ENCODE assay signal across 33 cellular contexts in the genomic region with DNA sequence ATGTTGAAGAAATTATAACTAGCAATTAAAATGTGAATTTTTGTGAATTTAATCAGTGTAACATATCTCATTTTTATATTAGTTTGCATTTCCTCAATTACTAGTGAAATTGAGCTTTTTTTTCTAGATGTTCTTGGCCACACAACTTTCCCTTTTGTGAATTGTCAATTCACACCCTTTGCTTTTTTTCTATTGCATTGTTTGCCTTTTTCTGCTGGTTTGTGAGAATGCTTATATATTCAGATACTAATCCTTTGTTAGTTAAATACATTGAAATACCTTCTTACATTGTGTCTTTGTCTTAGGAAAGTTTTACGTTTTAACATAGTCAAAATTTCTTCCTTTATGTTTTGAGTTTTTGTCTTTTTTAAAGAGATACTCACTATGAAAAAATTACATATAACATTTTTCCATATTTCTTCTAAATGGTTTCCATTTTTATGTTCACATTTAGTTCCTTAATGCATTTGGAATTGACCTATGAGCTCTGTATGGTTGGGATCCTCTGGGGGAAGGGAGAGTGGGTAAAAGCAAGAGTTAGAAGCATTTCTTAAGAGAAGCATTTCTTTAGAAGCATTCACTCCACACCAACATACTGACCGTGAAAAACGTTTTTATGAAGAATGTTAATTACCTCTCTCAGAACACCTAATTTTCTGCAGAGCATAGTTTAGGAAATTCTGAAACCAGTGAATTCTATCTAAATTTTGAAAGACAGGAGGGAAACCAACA.
"Had no signal": no experiment of that assay in that cellular context is flagged by ENCODE, and none has a peak within 500 bp of the region (broad histone marks: within the 10 kb centered on the region; RNA-seq: fewer than 3 reads in every experiment).

No MANE protein-coding gene starts in this region.

- H3K4me1 ChIP-seq: Peyer's patch had no signal

- H3K4me1 Mint-ChIP-seq: activated CD8-positive, alpha-beta memory T cell treated with anti-CD3 and anti-CD28 coated beads, Interleukin-2, amount 10 ng/mL, durations not matched to agents 7 days and 5 days; activated naive CD8-positive, alpha-beta T cell treated with anti-CD3 and anti-CD28 coated beads for 36 hours had no signal

- ATAC-seq: activated CD4-positive, alpha-beta T cell treated with anti-CD3 and anti-CD28 coated beads for 36 hours; activated CD4-positive, CD25-positive, alpha-beta regulatory T cell treated with anti-CD3 and anti-CD28 coated beads, Interleukin-2, amount 50 U/mL, for 24 hours; activated CD8-positive, alpha-beta memory T cell treated with anti-CD3 and anti-CD28 coated beads, Interleukin-2, amount 10 ng/mL, durations not matched to agents 7 days and 5 days; T-cell; T-helper 17 cell had no signal

- H3K4me3 Mint-ChIP-seq: activated CD4-positive, alpha-beta memory T cell treated with anti-CD3 and anti-CD28 coated beads for 36 hours; activated CD4-positive, alpha-beta T cell treated with anti-CD3 and anti-CD28 coated beads for 36 hours; activated CD8-positive, alpha-beta memory T cell treated with anti-CD3 and anti-CD28 coated beads, Interleukin-2, amount 10 ng/mL, durations not matched to agents 7 days and 5 days; activated naive CD8-positive, alpha-beta T cell treated with anti-CD3 and anti-CD28 coated beads for 36 hours; T-cell; T-helper 17 cell had no signal

- DNase-seq: activated CD4-positive, alpha-beta memory T cell treated with anti-CD3 and anti-CD28 coated beads for 36 hours; activated CD4-positive, alpha-beta T cell treated with anti-CD3 and anti-CD28 coated beads for 36 hours; activated CD4-positive, alpha-beta T cell treated with anti-CD3 and anti-CD28 coated beads, Interleukin-2, amount 50 U/mL, for 1 hour; activated CD8-positive, alpha-beta memory T cell treated with anti-CD3 and anti-CD28 coated beads for 24 hours; activated CD8-positive, alpha-beta memory T cell treated with anti-CD3 and anti-CD28 coated beads, Interleukin-2, amount 10 ng/mL, durations not matched to agents 7 days and 5 days; activated CD8-positive, alpha-beta memory T cell treated with anti-CD3 and anti-CD28 coated beads, Interleukin-2, amount 50 U/mL, for 48 hours; activated effector memory CD4-positive, alpha-beta T cell treated with Interleukin-2 at 50 U/mL for 16 hours; activated naive CD4-positive, alpha-beta T cell; activated naive CD4-positive, alpha-beta T cell treated with anti-CD3 and anti-CD28 coated beads, Interleukin-2, amount 50 U/mL, for 16 hours; activated naive CD8-positive, alpha-beta T cell treated with anti-CD3 and anti-CD28 coated beads for 36 hours; activated T-cell treated with anti-CD3 and anti-CD28 coated beads, Interleukin-2, amount 50 U/mL, for 48 hours; amniotic stem cell; aorta; brain microvascular endothelial cell; central memory CD4-positive, alpha-beta T cell; MM.1S; MV-4-11; NCI-H1092; NCI-H1436 treated with DMSO at 0.1 percent for 48 hours; NCI-H1694 treated with DMSO at 0.1 percent for 48 hours; NCI-H2029; NCI-H345; NCI-H524 treated with DMSO at 0.1 percent for 48 hours; PC-3; Peyer's patch; RPMI8226; SHP77 treated with DMSO at 0.1 percent for 48 hours; SK-N-SH; T-cell; T-helper 17 cell; T1000 had no signal

- H3K36me3 ChIP-seq: brain microvascular endothelial cell, Peyer's patch, SJSA1 had no signal

- H3K9me3 ChIP-seq: Peyer's patch, SJSA1 had no signal

- H3K4me3 ChIP-seq: Peyer's patch, SJSA1 had no signal

- H3K27me3 Mint-ChIP-seq: activated CD4-positive, alpha-beta T cell treated with anti-CD3 and anti-CD28 coated beads for 36 hours had no signal

- H3K27ac ChIP-seq: brain microvascular endothelial cell, Peyer's patch, SJSA1 had no signal

- H3K27me3 ChIP-seq: brain microvascular endothelial cell, Peyer's patch, SJSA1 had no signal

- H3K9me3 Mint-ChIP-seq: activated CD4-positive, alpha-beta memory T cell treated with anti-CD3 and anti-CD28 coated beads for 36 hours; activated naive CD8-positive, alpha-beta T cell treated with anti-CD3 and anti-CD28 coated beads for 36 hours; T-cell had no signal

- H3K27ac Mint-ChIP-seq: activated CD4-positive, alpha-beta memory T cell treated with anti-CD3 and anti-CD28 coated beads for 36 hours; activated CD4-positive, alpha-beta T cell treated with anti-CD3 and anti-CD28 coated beads for 36 hours; activated CD8-positive, alpha-beta memory T cell treated with anti-CD3 and anti-CD28 coated beads, Interleukin-2, amount 10 ng/mL, durations not matched to agents 7 days and 5 days; activated naive CD8-positive, alpha-beta T cell treated with anti-CD3 and anti-CD28 coated beads for 36 hours; T-cell; T-helper 17 cell had no signal

- H3K36me3 Mint-ChIP-seq: activated CD4-positive, alpha-beta memory T cell treated with anti-CD3 and anti-CD28 coated beads for 36 hours; activated CD8-positive, alpha-beta memory T cell treated with anti-CD3 and anti-CD28 coated beads, Interleukin-2, amount 10 ng/mL, durations not matched to agents 7 days and 5 days; activated naive CD8-positive, alpha-beta T cell treated with anti-CD3 and anti-CD28 coated beads for 36 hours; T-cell had no signal
